9 cellular contexts compared by ENCODE assay signal in the genomic region with DNA sequence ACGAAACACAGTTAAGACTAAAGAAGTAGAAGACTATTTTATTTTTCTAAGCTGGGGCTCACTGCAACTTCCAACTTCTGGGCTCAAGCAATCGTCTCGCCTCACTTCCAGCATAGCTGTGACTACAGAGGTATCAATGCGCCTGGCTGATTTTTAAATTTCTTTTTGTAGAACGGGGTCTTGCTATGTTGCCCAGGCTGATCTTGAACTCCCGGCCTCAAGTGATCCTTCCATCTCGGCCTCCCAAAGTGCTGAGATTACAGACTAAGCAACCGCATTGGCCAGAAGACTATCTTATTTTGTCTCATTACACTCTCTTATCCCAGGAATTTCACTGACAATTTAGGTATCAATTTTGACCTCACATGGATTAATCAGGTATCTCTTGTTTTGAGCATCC. TPM values are rescaled to one million over a fixed set of nuclear protein-coding genes. Genes with fewer than 3 reads are reported as not detected.
DNase-seq lines count a peak whose midpoint lies in the region; ATAC-seq lines count a peak whose summit lies in the region.
"Had no signal": no experiment of that assay in that cellular context is flagged by ENCODE, and none has a peak within 500 bp of the region (broad histone marks: within the 10 kb centered on the region; RNA-seq: fewer than 3 reads in every experiment).

No MANE protein-coding gene starts in this region.

- no peaks in the 10 kb centered on the region for H3K27me3 Mint-ChIP-seq in activated T-cell treated with anti-CD3 and anti-CD28 coated beads, Interleukin-2, amount 50 U/mL, for 4 hours (ENCODE audit: low read depth)
- H3K27me3 Mint-ChIP-seq in activated T-helper 2 cell treated with anti-CD3 and anti-CD28 coated beads, Interferon-gamma antibody, Interleukin-2, Interleukin-4, amounts not matched to agents 10 μg/mL and 5 μg/mL and 100 μg/mL, durations not matched to agents 14 hours and 24 hours and 36 hours (ENCODE audit: low read depth): no peaks in the 10 kb centered on the region

- H3K4me1 ChIP-seq in iPS-18a (ENCODE audit: control insufficient read depth, low read depth, low read length): no peaks in the 10 kb centered on the region
- peaks cover 5 to 26% (median 21%) of the 10 kb centered on the region in 5 donors for H3K4me1 ChIP-seq in subcutaneous abdominal adipose tissue (ENCODE audit: control insufficient read depth in 5 of 5, insufficient read depth in 5 of 5, low read length in 5 of 5)

- peaks cover 22% of the 10 kb centered on the region for H3K36me3 Mint-ChIP-seq in activated T-cell treated with anti-CD3 and anti-CD28 coated beads, Interleukin-2, amount 50 U/mL, for 4 hours (ENCODE audit: insufficient read depth)
- H3K36me3 Mint-ChIP-seq in activated T-helper 2 cell treated with anti-CD3 and anti-CD28 coated beads, Interferon-gamma antibody, Interleukin-2, Interleukin-4, amounts not matched to agents 10 μg/mL and 5 μg/mL and 100 μg/mL, durations not matched to agents 14 hours and 24 hours and 36 hours (ENCODE audit: low read depth): peaks cover 27% of the 10 kb centered on the region

- H3K4me3 ChIP-seq in iPS-18a (ENCODE audit: low read length) (peak overlapping the region; percentile 95), subcutaneous abdominal adipose tissue (ENCODE audit: low read depth in 1 of 5, low read length in 5 of 5) (peak overlapping the region; percentile 95 to 100 (median 96))

- no peak overlapping the region for H3K9ac ChIP-seq in iPS-18a (ENCODE audit: low read length)
- no peak overlapping the region for H3K9ac ChIP-seq in subcutaneous abdominal adipose tissue (ENCODE audit: low read length in 5 of 5)

- H3K4me3 Mint-ChIP-seq in activated T-cell treated with anti-CD3 and anti-CD28 coated beads, Interleukin-2, amount 50 U/mL, for 4 hours: peak overlapping the region; percentile 97
- H3K4me3 Mint-ChIP-seq in activated T-helper 2 cell treated with anti-CD3 and anti-CD28 coated beads, Interferon-gamma antibody, Interleukin-2, Interleukin-4, amounts not matched to agents 10 μg/mL and 5 μg/mL and 100 μg/mL, durations not matched to agents 14 hours and 24 hours and 36 hours (ENCODE audit: low read depth): peak overlapping the region; percentile 98

- H3K4me1 Mint-ChIP-seq in activated T-cell treated with anti-CD3 and anti-CD28 coated beads, Interleukin-2, amount 50 U/mL, for 4 hours (ENCODE audit: low read depth): peaks cover 40% of the 10 kb centered on the region
- H3K4me1 Mint-ChIP-seq in activated T-helper 2 cell treated with anti-CD3 and anti-CD28 coated beads, Interferon-gamma antibody, Interleukin-2, Interleukin-4, amounts not matched to agents 10 μg/mL and 5 μg/mL and 100 μg/mL, durations not matched to agents 14 hours and 24 hours and 36 hours (ENCODE audit: low read depth): peaks cover 27% of the 10 kb centered on the region

- no peaks in the 10 kb centered on the region for H3K9me3 ChIP-seq in iPS-18a (ENCODE audit: control insufficient read depth, low read depth, low read length)
- H3K9me3 ChIP-seq in subcutaneous abdominal adipose tissue (ENCODE audit: control insufficient read depth in 5 of 5, low read length in 5 of 5): no peaks in the 10 kb centered on the region

- H3K27ac Mint-ChIP-seq in activated T-helper 2 cell treated with anti-CD3 and anti-CD28 coated beads, Interferon-gamma antibody, Interleukin-2, Interleukin-4, amounts not matched to agents 10 μg/mL and 5 μg/mL and 100 μg/mL, durations not matched to agents 14 hours and 24 hours and 36 hours: peak overlapping the region; percentile 95

- no peak for ATAC-seq in activated T-cell treated with anti-CD3 and anti-CD28 coated beads, Interleukin-2, amount 50 U/mL, for 4 hours
- ATAC-seq in GM21526 (IDR thresholded peaks at IDR 0.05; ENCODE audit: low FRiP score, unreplicated experiment) (no peak), HG02938 (IDR thresholded peaks at IDR 0.05; ENCODE audit: unreplicated experiment) (no peak)

- DNase-seq in activated T-cell treated with anti-CD3 and anti-CD28 coated beads, Interleukin-2, amount 50 U/mL, for 4 hours: no peak
- no peak for DNase-seq in activated T-cell treated with anti-CD3 and anti-CD28 coated beads, Interleukin-2, amount 50 U/mL, for 1 hour
- DNase-seq in activated T-helper 2 cell treated with anti-CD3 and anti-CD28 coated beads, Interferon-gamma antibody, Interleukin-2, Interleukin-4, amounts not matched to agents 10 μg/mL and 5 μg/mL and 100 μg/mL, durations not matched to agents 14 hours and 24 hours and 36 hours (ENCODE audit: low spot score): no peak
- no peak for DNase-seq in ecto neural progenitor cell (ENCODE audit: low spot score)
- DNase-seq: kidney glomerular epithelial cell had no signal

- H3K36me3 ChIP-seq in iPS-18a (ENCODE audit: control insufficient read depth, low read depth, low read length) (no peaks in the 10 kb centered on the region), subcutaneous abdominal adipose tissue (ENCODE audit: control insufficient read depth in 5 of 5, insufficient read depth in 5 of 5, low read length in 5 of 5) (peaks cover 0 to 12% (median 5%) of the 10 kb centered on the region in 5 donors)

- intact Hi-C loops in activated T-helper 2 cell treated with anti-CD3 and anti-CD28 coated beads, Interferon-gamma antibody, Interleukin-2, Interleukin-4, amounts not matched to agents 10 μg/mL and 5 μg/mL and 100 μg/mL, durations not matched to agents 14 hours and 24 hours and 36 hours (cut with micrococcal nuclease): no loop called here

- no peak overlapping the region for H3K27ac ChIP-seq in iPS-18a (ENCODE audit: low read length)
- H3K27ac ChIP-seq in subcutaneous abdominal adipose tissue (ENCODE audit: low read depth, low read length): peak overlapping the region; percentile 84

- no peaks in the 10 kb centered on the region for H3K27me3 ChIP-seq in iPS-18a (ENCODE audit: control insufficient read depth, insufficient read depth, low read length)
- H3K27me3 ChIP-seq in subcutaneous abdominal adipose tissue (ENCODE audit: control insufficient read depth in 5 of 5, insufficient read depth in 4 of 5, low read length in 5 of 5): no peaks in the 10 kb centered on the region

- H3K9me3 Mint-ChIP-seq in activated T-cell treated with anti-CD3 and anti-CD28 coated beads, Interleukin-2, amount 50 U/mL, for 4 hours: no peaks in the 10 kb centered on the region
- H3K9me3 Mint-ChIP-seq in activated T-helper 2 cell treated with anti-CD3 and anti-CD28 coated beads, Interferon-gamma antibody, Interleukin-2, Interleukin-4, amounts not matched to agents 10 μg/mL and 5 μg/mL and 100 μg/mL, durations not matched to agents 14 hours and 24 hours and 36 hours: no peaks in the 10 kb centered on the region

RNA-seq across cellular contexts. Expression of gene LAMTOR3, which starts 1.2 kb away (rescaled TPM):
- total RNA-seq in activated T-cell treated with anti-CD3 and anti-CD28 coated beads, Interleukin-2, amount 50 U/mL, for 4 hours: 10 to 100 TPM; 37.0 to 39.7 (median 37.7) TPM
- total RNA-seq in activated T-helper 2 cell treated with anti-CD3 and anti-CD28 coated beads, Interferon-gamma antibody, Interleukin-2, Interleukin-4, amounts not matched to agents 10 μg/mL and 5 μg/mL and 100 μg/mL, durations not matched to agents 14 hours and 24 hours and 36 hours: 27.1 and 28.8 TPM in 2 replicates

RNA-seq across cellular contexts. Expression of gene DNAJB14, which starts 53.4 kb away (rescaled TPM):
- 10 to 100 TPM; 38.8 to 42.4 (median 40.5) TPM for total RNA-seq in activated T-cell treated with anti-CD3 and anti-CD28 coated beads, Interleukin-2, amount 50 U/mL, for 4 hours
- 45.8 and 49.9 TPM in 2 replicates for total RNA-seq in activated T-helper 2 cell treated with anti-CD3 and anti-CD28 coated beads, Interferon-gamma antibody, Interleukin-2, Interleukin-4, amounts not matched to agents 10 μg/mL and 5 μg/mL and 100 μg/mL, durations not matched to agents 14 hours and 24 hours and 36 hours

RNA-seq across cellular contexts. Expression of gene H2AZ1, which starts 57.0 kb away (rescaled TPM):
- 100 to 1,000 TPM; 358 to 431 (median 388) TPM for total RNA-seq in activated T-cell treated with anti-CD3 and anti-CD28 coated beads, Interleukin-2, amount 50 U/mL, for 4 hours
- total RNA-seq in activated T-helper 2 cell treated with anti-CD3 and anti-CD28 coated beads, Interferon-gamma antibody, Interleukin-2, Interleukin-4, amounts not matched to agents 10 μg/mL and 5 μg/mL and 100 μg/mL, durations not matched to agents 14 hours and 24 hours and 36 hours: 446 and 466 TPM in 2 replicates
